1 cellular context compared by ENCODE assay signal in genomic region chr2:100857915-100858314, GRCh38.
TF ChIP-seq lines count a peak whose summit lies in the region.

No MANE protein-coding gene starts in this region.

TF ChIP-seq in K562, 482 proteins besides CTCF, POLR2A, EP300 and RAD21 (continued from another document):
- peak; percentile 49 for TF ChIP-seq ATF3 (IDR thresholded peaks at IDR 0.05)
- TF ChIP-seq ATF3 (CRISPR knock-in tag; conservative IDR thresholded peaks at IDR 0.05), result no peak
- TF ChIP-seq SMAD3 (CRISPR knock-in tag; conservative IDR thresholded peaks at IDR 0.05), result no peak
- TF ChIP-seq DIDO1 (tag; IDR thresholded peaks at IDR 0.05; ENCODE audit: low read depth), result no peak
- TF ChIP-seq HDAC1 (IDR thresholded peaks at IDR 0.05), result no peak
- TF ChIP-seq ZNF232 (CRISPR knock-in tag; IDR thresholded peaks at IDR 0.05), result no peak
- no peak for TF ChIP-seq SP1 (CRISPR knock-in tag; IDR thresholded peaks at IDR 0.05)
- no peak for TF ChIP-seq SUPT5H (IDR thresholded peaks at IDR 0.05)
- no peak for TF ChIP-seq NR2C2 (CRISPR knock-in tag; IDR thresholded peaks at IDR 0.05)
- peak; percentile 48; the same call in 1 of the 2 replicates for TF ChIP-seq NR2C2 (tag; IDR thresholded peaks at IDR 0.05)
- peak; percentile 21; the same call in 1 of the 2 replicates for TF ChIP-seq ATF7 (IDR thresholded peaks at IDR 0.05)
- no peak for TF ChIP-seq E2F6 (IDR thresholded peaks at IDR 0.05; ENCODE audit: borderline replicate concordance in 1 of 2, extremely low read depth in 1 of 2, insufficient read depth in 1 of 2, insufficient read length in 1 of 2, low read depth in 1 of 2, low read length in 1 of 2, poor library complexity in 1 of 2, severe bottlenecking in 1 of 2)
- TF ChIP-seq ZBTB26 (CRISPR knock-in tag; IDR thresholded peaks at IDR 0.05), result no peak
- peak; percentile 39; the same call in 1 of the 2 replicates for TF ChIP-seq CEBPG (CRISPR knock-in tag; IDR thresholded peaks at IDR 0.05)
- peak; percentile 46 to 95; a peak in 3 of 4 replicates for TF ChIP-seq CEBPG (tag; conservative IDR thresholded peaks at IDR 0.05 in 1 of 2, IDR thresholded peaks at IDR 0.05 in 1 of 2)
- 0 out of 2 replicates have a peak, but pooled peaks have one; percentile 7 for TF ChIP-seq MAFK (IDR thresholded peaks at IDR 0.05; ENCODE audit: low read length)
- no peak for TF ChIP-seq RNF219 (CRISPR knock-in tag; IDR thresholded peaks at IDR 0.05)
- TF ChIP-seq CBX2 (IDR thresholded peaks at IDR 0.05; ENCODE audit: insufficient read depth, low read length, poor library complexity, severe bottlenecking), result no peak
- no peak for TF ChIP-seq KLF16 (IDR thresholded peaks at IDR 0.05)
- peak; percentile 42; the same call in 1 of the 2 replicates for TF ChIP-seq ZKSCAN8 (CRISPR knock-in tag; IDR thresholded peaks at IDR 0.05)
- TF ChIP-seq SMC3 (conservative IDR thresholded peaks at IDR 0.05; ENCODE audit: insufficient read depth, low read depth, low read length), result no peak
TF ChIP-seq in K562: peak in this region for 8.
